36 cellular contexts compared by ENCODE assay signal in the genomic region with DNA sequence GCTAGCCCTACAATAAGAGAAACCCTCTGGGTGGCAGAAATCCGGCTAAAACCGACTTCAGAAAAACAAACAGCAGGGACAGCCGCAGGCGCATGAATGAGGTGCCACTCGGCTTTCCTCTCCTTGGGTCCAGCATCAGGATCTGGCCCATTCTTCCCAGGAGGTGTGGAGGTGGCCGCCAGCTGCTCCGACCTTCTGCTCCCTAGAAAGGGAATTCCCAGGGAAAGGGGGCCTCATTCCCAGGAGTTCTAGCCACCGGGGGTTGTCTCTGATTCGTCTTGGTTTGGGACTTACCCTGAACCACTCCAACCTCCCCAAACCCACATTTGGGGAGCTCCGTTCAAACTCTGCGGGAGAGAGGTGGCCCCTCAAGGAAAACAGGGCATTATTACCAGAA. TPM values are rescaled to one million over a fixed set of nuclear protein-coding genes. Genes with fewer than 3 reads are reported as not detected.
"Had no signal": no experiment of that assay in that cellular context is flagged by ENCODE, and none has a peak within 500 bp of the region (broad histone marks: within the 10 kb centered on the region; RNA-seq: fewer than 3 reads in every experiment).

No MANE protein-coding gene starts in this region.

- H3K36me3 ChIP-seq: brain microvascular endothelial cell, Peyer's patch had no signal

- DNase-seq: activated B cell treated with CpG ODN at 0.5 μM for 24 hours; activated CD4-positive, alpha-beta memory T cell treated with anti-CD3 and anti-CD28 coated beads for 36 hours; activated CD4-positive, alpha-beta T cell treated with anti-CD3 and anti-CD28 coated beads for 4 hours; activated CD4-positive, alpha-beta T cell treated with anti-CD3 and anti-CD28 coated beads, Interleukin-2, amount 50 U/mL, for 1 hour; activated CD4-positive, CD25-positive, alpha-beta regulatory T cell treated with anti-CD3 and anti-CD28 coated beads, Interleukin-2, amount 50 U/mL, for 72 hours; activated CD8-positive, alpha-beta memory T cell treated with anti-CD3 and anti-CD28 coated beads, Interleukin-2, amount 50 U/mL, for 48 hours; activated effector memory CD4-positive, alpha-beta T cell treated with Interleukin-2 at 50 U/mL for 16 hours; activated naive CD4-positive, alpha-beta T cell treated with anti-CD3 and anti-CD28 coated beads, Interleukin-2, amount 10 ng/mL, durations not matched to agents 7 days and 5 days; activated naive CD8-positive, alpha-beta T cell treated with anti-CD3 and anti-CD28 coated beads, Interleukin-2, amount 50 U/mL, for 24 hours; activated T-cell treated with anti-CD3 and anti-CD28 coated beads, Interleukin-2, amount 50 U/mL, for 48 hours; anterior cingulate cortex; brain microvascular endothelial cell; central memory CD4-positive, alpha-beta T cell; MM.1S; MV-4-11; NCI-H1092; NCI-H1417; NCI-H146; NCI-H187; NCI-H2029 treated with DMSO at 0.1 percent for 48 hours; NCI-H226; NCI-H446 treated with DMSO at 0.1 percent for 48 hours; NCI-H524 treated with DMSO at 0.1 percent for 48 hours; NK-92 treated with Interleukin-12 subunit alpha and Interleukin-12 subunit beta, amount 100 ng/mL, for 24 hours; PC-3; RPMI8226; SIG-M5; T-helper 1 cell; T-helper 2 cell; T-helper 9 cell had no signal

- H3K4me3 ChIP-seq: Peyer's patch had no signal

- H3K9ac ChIP-seq: KMS-11 had no signal

- H3K27ac ChIP-seq: brain microvascular endothelial cell, KMS-11, Peyer's patch, VCaP had no signal

- H3K4me2 ChIP-seq: KMS-11 had no signal

- ATAC-seq: activated naive CD8-positive, alpha-beta T cell treated with anti-CD3 and anti-CD28 coated beads, Interleukin-2, amount 50 U/mL, for 24 hours; PC-3; Right ventricle myocardium inferior; SK-N-SH treated with all-trans-retinoic acid at 6 μM for 48 hours had no signal

- H3K27me3 ChIP-seq: brain microvascular endothelial cell, Peyer's patch had no signal

RNA-seq across cellular contexts. Expression of a gene that starts 13.0 kb away (rescaled TPM):
- total RNA-seq: SK-MEL-5 had no signal
